ENCODE assay signal across 1 cellular context in the genomic region with DNA sequence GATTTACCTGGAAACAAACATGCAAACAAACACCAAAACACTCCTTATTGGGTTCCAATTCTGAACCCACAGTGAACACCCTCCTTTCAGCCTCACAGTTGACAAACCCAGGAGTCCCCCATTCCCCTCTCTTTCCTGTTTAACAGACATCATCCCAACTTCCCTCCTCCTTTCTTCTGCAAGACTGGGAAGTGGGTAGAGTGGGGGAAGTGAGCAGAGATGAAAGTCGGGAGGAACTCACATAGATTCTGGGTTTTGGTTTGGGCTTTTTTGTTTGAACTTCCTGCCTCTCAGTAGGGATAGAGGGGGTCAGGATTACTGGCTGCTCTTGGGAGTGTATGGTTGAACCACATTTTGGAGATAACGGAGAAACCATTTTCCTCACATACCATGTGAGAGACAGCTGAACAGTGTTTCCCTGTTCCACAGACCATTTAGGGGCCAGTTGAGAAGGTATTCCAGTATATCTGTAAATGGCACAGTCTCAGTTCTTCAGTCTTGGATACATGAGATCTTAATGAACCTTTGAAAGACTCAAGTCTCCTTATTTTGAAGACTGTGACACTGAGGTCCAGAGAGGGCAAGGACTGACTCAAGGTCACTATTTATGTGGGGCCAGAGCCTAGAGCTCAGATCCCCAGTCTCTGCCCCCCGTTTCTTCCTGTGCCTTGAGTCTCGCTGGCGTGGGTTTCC.
TF ChIP-seq lines count a peak whose summit lies in the region.

No MANE protein-coding gene starts in this region.

TF ChIP-seq in GM23338, 12 proteins besides CTCF, POLR2A, EP300 and RAD21 (continued from another document):
- TF ChIP-seq POLR2AphosphoS5 (IDR thresholded peaks at IDR 0.05; ENCODE audit: low read depth) (no peak), ETS1 (IDR thresholded peaks at IDR 0.05) (no peak), ZNF331 (CRISPR knock-in tag; IDR thresholded peaks at IDR 0.05; ENCODE audit: low read depth) (no peak), EZH2 (IDR thresholded peaks at IDR 0.05; ENCODE audit: low read depth, unreplicated experiment) (no peak), JUNB (IDR thresholded peaks at IDR 0.05; ENCODE audit: unreplicated experiment) (no peak), ZNF114 (CRISPR knock-in tag; IDR thresholded peaks at IDR 0.05) (no peak), NANOG (IDR thresholded peaks at IDR 0.05; ENCODE audit: borderline replicate concordance) (no peak), STAT1 (IDR thresholded peaks at IDR 0.05; ENCODE audit: unreplicated experiment) (no peak)
- TF ChIP-seq, protein P1, sequence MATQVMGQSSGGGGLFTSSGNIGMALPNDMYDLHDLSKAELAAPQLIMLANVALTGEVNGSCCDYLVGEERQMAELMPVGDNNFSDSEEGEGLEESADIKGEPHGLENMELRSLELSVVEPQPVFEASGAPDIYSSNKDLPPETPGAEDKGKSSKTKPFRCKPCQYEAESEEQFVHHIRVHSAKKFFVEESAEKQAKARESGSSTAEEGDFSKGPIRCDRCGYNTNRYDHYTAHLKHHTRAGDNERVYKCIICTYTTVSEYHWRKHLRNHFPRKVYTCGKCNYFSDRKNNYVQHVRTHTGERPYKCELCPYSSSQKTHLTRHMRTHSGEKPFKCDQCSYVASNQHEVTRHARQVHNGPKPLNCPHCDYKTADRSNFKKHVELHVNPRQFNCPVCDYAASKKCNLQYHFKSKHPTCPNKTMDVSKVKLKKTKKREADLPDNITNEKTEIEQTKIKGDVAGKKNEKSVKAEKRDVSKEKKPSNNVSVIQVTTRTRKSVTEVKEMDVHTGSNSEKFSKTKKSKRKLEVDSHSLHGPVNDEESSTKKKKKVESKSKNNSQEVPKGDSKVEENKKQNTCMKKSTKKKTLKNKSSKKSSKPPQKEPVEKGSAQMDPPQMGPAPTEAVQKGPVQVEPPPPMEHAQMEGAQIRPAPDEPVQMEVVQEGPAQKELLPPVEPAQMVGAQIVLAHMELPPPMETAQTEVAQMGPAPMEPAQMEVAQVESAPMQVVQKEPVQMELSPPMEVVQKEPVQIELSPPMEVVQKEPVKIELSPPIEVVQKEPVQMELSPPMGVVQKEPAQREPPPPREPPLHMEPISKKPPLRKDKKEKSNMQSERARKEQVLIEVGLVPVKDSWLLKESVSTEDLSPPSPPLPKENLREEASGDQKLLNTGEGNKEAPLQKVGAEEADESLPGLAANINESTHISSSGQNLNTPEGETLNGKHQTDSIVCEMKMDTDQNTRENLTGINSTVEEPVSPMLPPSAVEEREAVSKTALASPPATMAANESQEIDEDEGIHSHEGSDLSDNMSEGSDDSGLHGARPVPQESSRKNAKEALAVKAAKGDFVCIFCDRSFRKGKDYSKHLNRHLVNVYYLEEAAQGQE (IDR thresholded peaks at IDR 0.05; ENCODE audit: unreplicated experiment): no peak
